In genomic region chr16:82681592-82681991, GRCh38 we compare ENCODE assay signal across 17 cellular contexts. TPM values are rescaled to one million over a fixed set of nuclear protein-coding genes. Genes with fewer than 3 reads are reported as not detected.
DNase-seq lines count a peak whose midpoint lies in the region; ATAC-seq, FAIRE-seq and TF ChIP-seq lines count a peak whose summit lies in the region.
"Had no signal": no experiment of that assay in that cellular context is flagged by ENCODE, and none has a peak within 500 bp of the region (broad histone marks: within the 10 kb centered on the region; RNA-seq: fewer than 3 reads in every experiment).

No MANE protein-coding gene starts in this region.

- FAIRE-seq in small intestine (lab: Jason Lieb, UNC) = no peak

- H3K4me3 ChIP-seq in heart right ventricle (no peak overlapping the region), left ventricle myocardium inferior (no peak overlapping the region), small intestine (ENCODE audit: low read depth in 1 of 2, low read length in 2 of 2) (no peak overlapping the region)

- H3K27me3 ChIP-seq in heart right ventricle = no peaks in the 10 kb centered on the region
- no peaks in the 10 kb centered on the region for H3K27me3 ChIP-seq in left ventricle myocardium inferior (ENCODE audit: low read depth)
- no peaks in the 10 kb centered on the region for H3K27me3 ChIP-seq in small intestine (ENCODE audit: control insufficient read depth in 2 of 2, insufficient read depth in 2 of 2, low read length in 2 of 2)

- WGBS in heart right ventricle, 2 donors = 60 to 72% methylated on average over 11 of the region's 11 CpGs
- WGBS in small intestine, 3 donors = 40 to 73% (median 47%) methylated on average over 11 of the region's 11 CpGs

- no peaks in the 10 kb centered on the region for H3K36me3 ChIP-seq in heart right ventricle
- no peaks in the 10 kb centered on the region for H3K36me3 ChIP-seq in left ventricle myocardium inferior
- H3K36me3 ChIP-seq in small intestine (ENCODE audit: control insufficient read depth in 2 of 2, insufficient read depth in 2 of 2, low read length in 2 of 2) = no peaks in the 10 kb centered on the region

- H3K4me1 ChIP-seq in heart right ventricle = peaks cover 0 to 26% (median 2%) of the 10 kb centered on the region in 9 donors
- H3K4me1 ChIP-seq in left ventricle myocardium inferior = peaks cover 39% of the 10 kb centered on the region
- H3K4me1 ChIP-seq in small intestine (ENCODE audit: control insufficient read depth in 2 of 2, insufficient read depth in 1 of 2, low read depth in 1 of 2, low read length in 1 of 2) = no peaks in the 10 kb centered on the region
- H3K4me1 ChIP-seq: Caco-2 had no signal

- no peak for DNase-seq in heart right ventricle
- no peak for DNase-seq in cardiac septum (ENCODE audit: low spot score)
- DNase-seq in NCI-H748 (lab: John Stamatoyannopoulos, UW; ENCODE audit: unreplicated experiment) = peak; percentile 39
- no peak for DNase-seq in left ventricle myocardium inferior
- peak; percentile 27 for DNase-seq in small intestine
- DNase-seq in kidney tubule cell (ENCODE audit: low spot score) = no peak
- DNase-seq in NCI-H82 (lab: John Stamatoyannopoulos, UW) = no peak
- DNase-seq: Caco-2, DMS53, HCEC 1CT, KBM-7, NCI-H146, NCI-H226, SHP77 treated with DMSO at 0.1 percent for 48 hours, T-helper 1 cell had no signal

- ATAC-seq in heart right ventricle = peak in 7 of 8 donors; percentile 28 to 81 (median 58)
- ATAC-seq: Panc1, SK-N-SH treated with all-trans-retinoic acid at 6 μM for 48 hours had no signal

- TF ChIP-seq CTCF in heart right ventricle (IDR thresholded peaks at IDR 0.05) (no peak), left ventricle myocardium inferior (IDR thresholded peaks at IDR 0.05; ENCODE audit: borderline replicate concordance) (no peak)

- intact Hi-C loops in heart right ventricle (cut with DNase I) = no loop called here
- intact Hi-C loops in cardiac septum (cut with DNase I) = no loop called here
- intact Hi-C loops in left ventricle myocardium inferior (cut with micrococcal nuclease) = no loop called here

- H3K9me3 ChIP-seq in heart right ventricle = no peaks in the 10 kb centered on the region
- no peaks in the 10 kb centered on the region for H3K9me3 ChIP-seq in left ventricle myocardium inferior (replicated peaks)
- H3K9me3 ChIP-seq in small intestine (ENCODE audit: control insufficient read depth, low read depth) = no peaks in the 10 kb centered on the region

- H3K27ac ChIP-seq in heart right ventricle = no peak overlapping the region
- peak overlapping the region; percentile 20 for H3K27ac ChIP-seq in left ventricle myocardium inferior (replicated peaks)
- H3K27ac ChIP-seq in small intestine (ENCODE audit: low read depth in 1 of 2, low read length in 1 of 2) = no peak overlapping the region

RNA-seq across cellular contexts. Expression of gene CDH13, which starts 54.8 kb away (rescaled TPM):
- 100 to 1,000 TPM; 126 to 221 (median 173) TPM for total RNA-seq in heart right ventricle
- polyA plus RNA-seq in heart right ventricle = 10 to 100 TPM; 15.5 to 40.9 TPM
- total RNA-seq in cardiac septum = 108 TPM
- 161 TPM for total RNA-seq in left ventricle myocardium inferior
- polyA plus RNA-seq in small intestine = 1 to 10 TPM in 1 of 3 donors, under 1 TPM in 1, not detected in 1; 0.27 to 2.9 TPM

Comparison
In these comparisons a context has a peak if more than half of its experiments do, and no peak if none do; other contexts are left out.
1. DNase-seq: peak in NCI-H748 (single experiment) and small intestine (single experiment); none in heart right ventricle (0 of 2), cardiac septum (single experiment), left ventricle myocardium inferior (single experiment), kidney tubule cell (single experiment) and NCI-H82 (single experiment).